3 cellular contexts compared by ENCODE assay signal in the genomic region with DNA sequence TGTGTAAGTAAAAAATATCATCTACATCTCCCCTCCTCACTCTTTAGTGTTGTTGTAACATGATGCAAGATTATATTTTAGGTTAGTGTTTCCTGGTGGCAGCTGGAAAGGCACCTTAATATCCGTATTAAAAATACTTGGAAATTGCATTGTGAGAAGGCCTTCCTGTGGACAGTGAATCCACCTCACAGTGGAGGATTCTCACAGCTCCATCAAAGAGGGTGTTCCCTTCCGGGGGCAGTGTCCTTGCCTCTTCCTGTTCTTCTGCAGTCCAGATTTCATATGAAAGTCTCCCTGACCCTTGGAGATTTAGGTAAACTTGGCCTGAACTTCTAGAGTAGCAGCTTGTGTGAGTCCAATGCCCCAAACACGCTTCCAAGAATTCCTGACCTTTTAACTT.
"Had no signal": no experiment of that assay in that cellular context is flagged by ENCODE, and none has a peak within 500 bp of the region (broad histone marks: within the 10 kb centered on the region; RNA-seq: fewer than 3 reads in every experiment).

No MANE protein-coding gene starts in this region.

- H3K4me3 ChIP-seq: GM12878 had no signal

- DNase-seq: GDM1, GF-D8 had no signal

- ATAC-seq: GM12878 had no signal
